Comparison of ENCODE assay signal across 17 cellular contexts in the genomic region with DNA sequence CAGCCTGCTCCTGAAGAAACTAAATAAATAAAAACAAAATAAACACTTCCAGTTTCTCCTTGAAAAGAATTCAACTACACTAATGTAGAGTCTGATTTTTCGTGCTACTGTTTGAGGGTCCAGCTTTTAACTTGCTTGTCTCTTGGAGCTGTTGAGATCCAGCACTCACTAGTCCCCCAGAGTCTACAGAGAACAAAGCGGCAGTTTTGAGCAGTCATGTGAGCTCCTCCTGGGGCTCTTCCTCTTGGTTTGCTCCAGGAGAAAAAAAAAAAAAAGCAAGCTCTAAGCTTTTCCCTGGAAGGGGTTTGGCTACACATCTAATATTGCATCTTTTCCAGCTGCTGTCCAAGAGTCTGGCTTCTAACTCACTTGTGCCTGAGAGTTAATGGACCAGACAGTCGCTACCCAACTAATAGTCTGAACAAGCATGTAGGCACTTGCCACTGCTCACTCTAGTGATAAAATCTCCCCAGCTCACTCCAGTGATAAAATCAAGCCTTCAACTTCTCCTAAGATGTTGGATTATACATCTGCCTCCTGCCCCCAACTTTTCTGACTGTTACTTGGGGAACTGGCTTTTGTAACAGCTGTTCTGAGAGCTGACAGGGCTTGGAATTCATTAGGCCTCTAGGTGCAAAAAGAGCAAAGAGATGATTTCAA.
A peak's percentile ranks its signal among the peaks of the same experiment; 100 is the strongest.
DNase-seq lines count a peak whose midpoint lies in the region; ATAC-seq and TF ChIP-seq lines count a peak whose summit lies in the region.
"Had no signal": no experiment of that assay in that cellular context is flagged by ENCODE, and none has a peak within 500 bp of the region (broad histone marks: within the 10 kb centered on the region; RNA-seq: fewer than 3 reads in every experiment).

No MANE protein-coding gene starts in this region.

- no peaks in the 10 kb centered on the region for H3K79me2 ChIP-seq in DND-41 (ENCODE audit: insufficient read depth, low read length)
- no peaks in the 10 kb centered on the region for H3K79me2 ChIP-seq in trophoblast cell (ENCODE audit: control insufficient read depth, insufficient read depth, low read length, poor library complexity)

- H3K27me3 ChIP-seq in DND-41 (ENCODE audit: insufficient read depth, low read length, poor library complexity) (no peaks in the 10 kb centered on the region), trophoblast cell (ENCODE audit: insufficient read depth, low read length) (no peaks in the 10 kb centered on the region)

- no peaks in the 10 kb centered on the region for H3K27me3 Mint-ChIP-seq in chondrocyte (ENCODE audit: low read depth)
- H3K27me3 Mint-ChIP-seq: CD4-positive, CD25-positive, alpha-beta regulatory T cell; T-cell had no signal

- no peak overlapping the region for H3K4me3 Mint-ChIP-seq in chondrocyte (ENCODE audit: unreplicated experiment)
- H3K4me3 Mint-ChIP-seq: CD4-positive, CD25-positive, alpha-beta regulatory T cell; T-cell had no signal

- peaks cover 11% of the 10 kb centered on the region for H3K9me3 Mint-ChIP-seq in chondrocyte (ENCODE audit: low read depth)

- H2AFZ ChIP-seq in DND-41 (ENCODE audit: low read depth, low read length) (peak overlapping the region; percentile 70), trophoblast cell (ENCODE audit: insufficient read depth, low read length, poor library complexity) (no peak overlapping the region)

- H4K8ac ChIP-seq in trophoblast cell (ENCODE audit: low read depth, low read length): no peak overlapping the region

- TF ChIP-seq CTCF in DND-41 (IDR thresholded peaks at IDR 0.05; ENCODE audit: borderline replicate concordance, extremely low read depth, low read length, poor library complexity, severe bottlenecking) (peak; percentile 28), chondrocyte (IDR thresholded peaks at IDR 0.05) (no peak)

- H2BK120ac ChIP-seq in trophoblast cell (ENCODE audit: insufficient read depth, low read length, poor library complexity): peak overlapping the region; percentile 44

- H4K20me1 ChIP-seq in DND-41 (ENCODE audit: insufficient read depth, low read length): no peaks in the 10 kb centered on the region

- H3K23ac ChIP-seq in trophoblast cell (ENCODE audit: low read length): no peak overlapping the region

- H3K27ac ChIP-seq in DND-41 (ENCODE audit: low read length): peak overlapping the region; percentile 94
- H3K27ac ChIP-seq in trophoblast cell (ENCODE audit: low read depth, low read length): peak overlapping the region; percentile 94
- H3K27ac ChIP-seq: KMS-11 had no signal

- ATAC-seq in DND-41 (ENCODE audit: insufficient read depth, low read depth): peak; percentile 72
- ATAC-seq: T-cell had no signal

- no peaks in the 10 kb centered on the region for H3K4me1 Mint-ChIP-seq in chondrocyte (ENCODE audit: low read depth)
- H3K4me1 Mint-ChIP-seq: CD4-positive, CD25-positive, alpha-beta regulatory T cell; T-cell had no signal

- no peak overlapping the region for H2BK12ac ChIP-seq in trophoblast cell (ENCODE audit: low read length)

- H3K18ac ChIP-seq in trophoblast cell (ENCODE audit: low read length): no peak overlapping the region

- H4K12ac ChIP-seq in trophoblast cell (ENCODE audit: low read depth, low read length): no peak overlapping the region

- H3K14ac ChIP-seq in trophoblast cell (ENCODE audit: low read length): no peak overlapping the region

- H3K4me1 ChIP-seq in DND-41 (ENCODE audit: insufficient read depth, low read length) (peaks cover 75% of the 10 kb centered on the region), trophoblast cell (ENCODE audit: control insufficient read depth in 1 of 2, insufficient read depth in 2 of 2, low read length in 2 of 2) (peaks cover 0 to 13% of the 10 kb centered on the region in 2 experiments)

- H3K36me3 Mint-ChIP-seq in chondrocyte (ENCODE audit: low read depth): peaks cover 5% of the 10 kb centered on the region
- H3K36me3 Mint-ChIP-seq: CD4-positive, CD25-positive, alpha-beta regulatory T cell; T-cell had no signal

- H3K9ac ChIP-seq in DND-41 (ENCODE audit: low read depth, low read length) (peak overlapping the region; percentile 57), trophoblast cell (ENCODE audit: low read length) (no peak overlapping the region)
- H3K9ac ChIP-seq: KMS-11 had no signal

- no peak overlapping the region for H3K27ac Mint-ChIP-seq in chondrocyte (ENCODE audit: unreplicated experiment)
- H3K27ac Mint-ChIP-seq: CD4-positive, CD25-positive, alpha-beta regulatory T cell; T-cell had no signal

- H2BK5ac ChIP-seq in trophoblast cell (ENCODE audit: low read depth, low read length, poor library complexity): peak overlapping the region; percentile 55

- peak overlapping the region in 1 of 2 experiments; percentile 44; a peak in 2 of 4 replicates for H3K4me3 ChIP-seq in DND-41 (ENCODE audit: low read depth in 1 of 2, low read length in 2 of 2)
- H3K4me3 ChIP-seq in trophoblast cell (ENCODE audit: low read depth, low read length): no peak overlapping the region

- no CpG with 5 or more reads among the region's 3 CpGs for WGBS in trophoblast cell (ENCODE audit: extremely low coverage, insufficient coverage, insufficient read length)

- H3K79me1 ChIP-seq in trophoblast cell (ENCODE audit: low read length): peaks cover 16% of the 10 kb centered on the region

- H3K9me3 ChIP-seq in DND-41 (ENCODE audit: insufficient read depth, low read length, severe bottlenecking) (peaks cover 4% of the 10 kb centered on the region), trophoblast cell (ENCODE audit: insufficient read depth, low read depth, low read length) (no peaks in the 10 kb centered on the region)

- H4K91ac ChIP-seq in trophoblast cell (ENCODE audit: low read depth, low read length): peak overlapping the region; percentile 41

- no peak overlapping the region for H3K4ac ChIP-seq in trophoblast cell (ENCODE audit: low read depth, low read length)

- H3K4me2 ChIP-seq in DND-41 (ENCODE audit: insufficient read depth, low read length): peak overlapping the region; percentile 54
- H3K4me2 ChIP-seq in trophoblast cell (ENCODE audit: low read length): no peak overlapping the region
- H3K4me2 ChIP-seq: KMS-11 had no signal

- no peak overlapping the region for H2AK5ac ChIP-seq in trophoblast cell (ENCODE audit: low read length)

- DNase-seq in DND-41 (no peak), NCI-H446 treated with DMSO at 0.1 percent for 48 hours (lab: John Stamatoyannopoulos, UW) (peak; percentile 60), islet precursor cell (peak; percentile 85), trophoblast cell (no peak), NCI-H774 (lab: John Stamatoyannopoulos, UW) (no peak), chondrocyte (ENCODE audit: low spot score) (no peak), putamen (ENCODE audit: low spot score) (no peak)
- DNase-seq: AML-193; Calu3; CD4-positive, CD25-positive, alpha-beta regulatory T cell; DMS79; GOT3; NCI-H1436; NCI-H2029 treated with DMSO at 0.1 percent for 48 hours; NCI-H226; T-cell had no signal

- no peaks in the 10 kb centered on the region for H3K36me3 ChIP-seq in DND-41 (ENCODE audit: insufficient read depth, low read length)
- no peaks in the 10 kb centered on the region for H3K36me3 ChIP-seq in trophoblast cell (ENCODE audit: control insufficient read depth in 1 of 2, insufficient read depth in 2 of 2, low read length in 2 of 2)

Comparison
In these comparisons a context has a peak if more than half of its experiments do, and no peak if none do; other contexts are left out.
1. DNase-seq: peak in NCI-H446 treated with DMSO at 0.1 percent for 48 hours (single experiment) and islet precursor cell (single experiment); none in DND-41 (single experiment), trophoblast cell (0 of 2), NCI-H774 (single experiment), chondrocyte (single experiment) and putamen (single experiment).